In the genomic region with DNA sequence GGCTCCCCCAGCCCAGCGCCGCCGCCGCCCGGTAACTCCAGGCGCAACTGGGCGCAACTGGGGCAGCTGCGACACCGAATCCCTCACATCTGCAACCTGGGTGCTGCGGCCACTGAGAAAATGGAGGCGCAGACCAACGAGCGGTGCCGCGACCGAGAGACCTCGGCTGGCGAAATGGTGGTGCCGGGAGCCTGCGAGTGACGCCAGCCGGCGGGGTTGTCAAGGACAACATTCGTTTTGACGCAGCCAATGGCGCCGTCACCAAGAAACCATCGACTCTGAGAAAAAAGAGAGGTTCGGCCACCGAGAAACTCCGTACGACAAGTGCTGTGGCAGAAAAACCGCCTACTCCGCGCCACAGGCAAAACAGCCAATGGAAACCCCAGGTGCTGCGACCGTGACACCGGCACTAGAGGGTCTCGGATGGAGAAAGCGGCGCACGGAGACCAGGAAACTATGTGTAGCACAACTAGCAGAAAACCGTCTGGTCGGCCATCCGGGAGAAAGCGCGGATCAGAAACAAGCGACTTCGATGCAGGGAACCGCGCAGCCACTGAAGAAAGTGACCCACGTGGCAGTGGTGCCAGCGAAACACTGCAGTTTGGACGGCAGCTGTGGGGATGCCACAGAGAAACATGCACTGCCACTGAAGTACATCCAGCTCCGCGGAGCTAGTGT, we compare ENCODE assay signal across 2 cellular contexts.
TF ChIP-seq lines count a peak whose summit lies in the region.

No MANE protein-coding gene starts in this region.

TF ChIP-seq in IMR-90, 13 proteins besides CTCF, POLR2A, EP300 and RAD21:
- TF ChIP-seq CEBPB (IDR thresholded peaks at IDR 0.05; ENCODE audit: low read depth, low read length) (no peak), MAZ (IDR thresholded peaks at IDR 0.05; ENCODE audit: borderline replicate concordance, low read depth, low read length) (0 out of 2 replicates have a peak, but pooled peaks have one; percentile 10)

TF ChIP-seq in K562, 482 proteins besides CTCF, POLR2A, EP300 and RAD21:
- TF ChIP-seq YY1 (IDR thresholded peaks at IDR 0.05; ENCODE audit: borderline replicate concordance in 1 of 3, control insufficient read depth in 1 of 3, extremely low read depth in 1 of 3, insufficient read depth in 3 of 3, insufficient read length in 1 of 3, insufficient replicate concordance in 2 of 3, low read depth in 1 of 3, low read length in 2 of 3) = peak in 1 of 3 experiments; percentile 55
- TF ChIP-seq KDM5B (IDR thresholded peaks at IDR 0.05; ENCODE audit: insufficient replicate concordance, low read depth, low read length) = no peak
- no peak for TF ChIP-seq POLR3A (IDR thresholded peaks at IDR 0.05; ENCODE audit: borderline replicate concordance, extremely low read depth, insufficient read depth, insufficient read length)
- peak; percentile 69; the same call in 1 of the 2 replicates for TF ChIP-seq ZKSCAN1 (IDR thresholded peaks at IDR 0.05; ENCODE audit: low read depth, low read length)
- TF ChIP-seq MXI1 (IDR thresholded peaks at IDR 0.05; ENCODE audit: low read depth, low read length) = no peak
- TF ChIP-seq SREBF1 (IDR thresholded peaks at IDR 0.05; ENCODE audit: borderline replicate concordance, low read depth, low read length) = no peak
- TF ChIP-seq HMG20A (CRISPR knock-in tag; conservative IDR thresholded peaks at IDR 0.05) = no peak
- TF ChIP-seq, protein P1, sequence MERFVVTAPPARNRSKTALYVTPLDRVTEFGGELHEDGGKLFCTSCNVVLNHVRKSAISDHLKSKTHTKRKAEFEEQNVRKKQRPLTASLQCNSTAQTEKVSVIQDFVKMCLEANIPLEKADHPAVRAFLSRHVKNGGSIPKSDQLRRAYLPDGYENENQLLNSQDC (CRISPR knock-in tag; IDR thresholded peaks at IDR 0.05) = no peak
- no peak for TF ChIP-seq ZFPM2 (CRISPR knock-in tag; IDR thresholded peaks at IDR 0.05)
- TF ChIP-seq NFRKB (IDR thresholded peaks at IDR 0.05; ENCODE audit: low read depth) = no peak
- TF ChIP-seq ZBTB33 (CRISPR knock-in tag; IDR thresholded peaks at IDR 0.05) = peak; percentile 43
